ENCODE assay signal across 14 cellular contexts in genomic region chr1:169160845-169161511, GRCh38. TPM values are rescaled to one million over a fixed set of nuclear protein-coding genes. Genes with fewer than 3 reads are reported as not detected.
DNase-seq lines count a peak whose midpoint lies in the region; ATAC-seq, FAIRE-seq and TF ChIP-seq lines count a peak whose summit lies in the region.
"Had no signal": no experiment of that assay in that cellular context is flagged by ENCODE, and none has a peak within 500 bp of the region (broad histone marks: within the 10 kb centered on the region; RNA-seq: fewer than 3 reads in every experiment).

No MANE protein-coding gene starts in this region.

- ATAC-seq in right lobe of liver = peak; percentile 50 to 87 (median 76)
- no peak for ATAC-seq in GM18858 (IDR thresholded peaks at IDR 0.05; ENCODE audit: unreplicated experiment)
- no peak for ATAC-seq in GM21515 (IDR thresholded peaks at IDR 0.05; ENCODE audit: unreplicated experiment)
- ATAC-seq in psoas muscle = no peak

- no peak for TF ChIP-seq POLR2A in right lobe of liver (IDR thresholded peaks at IDR 0.05)

- H3K4me2 ChIP-seq in fibroblast of lung (ENCODE audit: extremely low read depth, insufficient read depth, low read length) = no peak overlapping the region

- peaks cover 2% of the 10 kb centered on the region for H3K4me1 ChIP-seq in fibroblast of lung (ENCODE audit: control insufficient read depth, extremely low read depth, insufficient read depth, low read length)
- H3K4me1 ChIP-seq in right lobe of liver = peaks cover 0 to 22% (median 3%) of the 10 kb centered on the region in 4 donors
- peaks cover 6% of the 10 kb centered on the region for H3K4me1 ChIP-seq in psoas muscle

- no peak overlapping the region for H2AFZ ChIP-seq in fibroblast of lung (ENCODE audit: low read length)

- H3K4me3 ChIP-seq in fibroblast of lung (replicated peaks in 1 of 4; ENCODE audit: control extremely low read depth in 1 of 4, insufficient read depth in 1 of 4, low read depth in 3 of 4, low read length in 4 of 4) (no peak overlapping the region), right lobe of liver (no peak overlapping the region), psoas muscle (no peak overlapping the region)
- H3K4me3 ChIP-seq: Peyer's patch had no signal

- FAIRE-seq in D721Med (lab: Jason Lieb, UNC) = peak; percentile 21
- FAIRE-seq: G401.6, H1 had no signal

- WGBS in right lobe of liver (ENCODE audit: insufficient coverage, low coverage, low lambda C conversion rate, missing lambda C conversion rate) = 56% methylated on average over 3 of the region's 3 CpGs
- WGBS in psoas muscle, 3 donors = 67 to 89% (median 79%) methylated on average over 3 of the region's 3 CpGs

- H3K9me3 ChIP-seq in fibroblast of lung (ENCODE audit: control insufficient read depth, insufficient read depth, low read depth, low read length) = no peaks in the 10 kb centered on the region
- H3K9me3 ChIP-seq in right lobe of liver = no peaks in the 10 kb centered on the region
- no peaks in the 10 kb centered on the region for H3K9me3 ChIP-seq in psoas muscle
- H3K9me3 ChIP-seq: Peyer's patch had no signal

- DNase-seq in D721Med (ENCODE audit: insufficient read length, low spot score) (no peak), RKO (ENCODE audit: low spot score) (peak; percentile 11), fibroblast of lung (ENCODE audit: low read depth in 2 of 2) (peak; percentile 8 to 67), right lobe of liver (no peak), psoas muscle (no peak), NCI-H1417 treated with DMSO at 0.1 percent for 48 hours (lab: John Stamatoyannopoulos, UW) (no peak)
- DNase-seq: COR-L47, NCI-H2081 treated with DMSO at 0.1 percent for 48 hours, NCI-H69 had no signal

- TF ChIP-seq CTCF in D721Med (IDR thresholded peaks at IDR 0.05; ENCODE audit: insufficient read depth, missing control alignments) = no peak
- TF ChIP-seq CTCF in fibroblast of lung (conservative IDR thresholded peaks at IDR 0.05 in 1 of 2, IDR thresholded peaks at IDR 0.05 in 1 of 2; ENCODE audit: low read depth in 1 of 2, low read length in 2 of 2) = no peak
- no peak for TF ChIP-seq CTCF in right lobe of liver (IDR thresholded peaks at IDR 0.05)
- TF ChIP-seq CTCF in psoas muscle (IDR thresholded peaks at IDR 0.05) = no peak

- H3K27me3 ChIP-seq in fibroblast of lung (ENCODE audit: control insufficient read depth, insufficient read depth, low read length) (no peaks in the 10 kb centered on the region), right lobe of liver (no peaks in the 10 kb centered on the region), psoas muscle (ENCODE audit: insufficient read depth in 3 of 3, low read length in 2 of 3) (no peaks in the 10 kb centered on the region)
- H3K27me3 ChIP-seq: Peyer's patch had no signal

- H3K36me3 ChIP-seq in fibroblast of lung (ENCODE audit: control insufficient read depth, insufficient read depth, low read length) (no peaks in the 10 kb centered on the region), right lobe of liver (no peaks in the 10 kb centered on the region), psoas muscle (ENCODE audit: insufficient read depth in 1 of 2, low read depth in 1 of 2) (no peaks in the 10 kb centered on the region)
- H3K36me3 ChIP-seq: Peyer's patch had no signal

- H3K9ac ChIP-seq in fibroblast of lung (ENCODE audit: insufficient read depth, low read length) = no peak overlapping the region

- H3K27ac ChIP-seq in fibroblast of lung (ENCODE audit: insufficient read depth, low read length) = no peak overlapping the region
- peak overlapping the region in 2 of 3 donors; percentile 24 to 52 for H3K27ac ChIP-seq in right lobe of liver
- H3K27ac ChIP-seq in psoas muscle = no peak overlapping the region

- intact Hi-C loops in right lobe of liver (cut with DNase I) = no loop called here
- intact Hi-C loops in psoas muscle (cut with DNase I) = no loop called here

- H3K79me2 ChIP-seq in fibroblast of lung (ENCODE audit: control insufficient read depth, insufficient read depth, low read length) = no peaks in the 10 kb centered on the region

- H4K20me1 ChIP-seq in fibroblast of lung (ENCODE audit: control insufficient read depth, extremely low read depth, insufficient read depth, low read length) = no peaks in the 10 kb centered on the region

RNA-seq across cellular contexts. Expression of gene ATP1B1, which starts 54.5 kb away (rescaled TPM):
- total RNA-seq in fibroblast of lung = 9.0 and 21.1 TPM in 2 replicates
- polyA plus RNA-seq in fibroblast of lung = 31.4 and 37.9 TPM in 2 replicates
- 28.1 and 28.9 TPM in 2 replicates for polyA plus RNA-seq in fibroblast of lung (2012)
- polyA minus RNA-seq in fibroblast of lung (ENCODE audit: low replicate concordance) = 3.8 and 6.9 TPM in 2 replicates
- 10 to 100 TPM; 69.6 to 99.5 (median 78.5) TPM for total RNA-seq in right lobe of liver
- total RNA-seq in psoas muscle = 1,000 to 10,000 TPM in 2 of 4 donors, 100 to 1,000 TPM in 2; 290 to 1,098 (median 779) TPM
- polyA plus RNA-seq in psoas muscle = 100 to 1,000 TPM; 176 to 263 (median 228) TPM

Comparison
In these comparisons a context has a peak if more than half of its experiments do, and no peak if none do; other contexts are left out.
1. DNase-seq: peak in RKO (single experiment) and fibroblast of lung (2 of 2); none in D721Med (single experiment), right lobe of liver (0 of 3), psoas muscle (0 of 2) and NCI-H1417 treated with DMSO at 0.1 percent for 48 hours (single experiment).
2. H3K27ac ChIP-seq: peak in right lobe of liver (2 of 3); none in fibroblast of lung (single experiment) and psoas muscle (single experiment).
3. ATAC-seq: peak in right lobe of liver (4 of 4); none in GM18858 (single experiment), GM21515 (single experiment) and psoas muscle (0 of 4).